ENCODE assay signal across 1 cellular context in the genomic region with DNA sequence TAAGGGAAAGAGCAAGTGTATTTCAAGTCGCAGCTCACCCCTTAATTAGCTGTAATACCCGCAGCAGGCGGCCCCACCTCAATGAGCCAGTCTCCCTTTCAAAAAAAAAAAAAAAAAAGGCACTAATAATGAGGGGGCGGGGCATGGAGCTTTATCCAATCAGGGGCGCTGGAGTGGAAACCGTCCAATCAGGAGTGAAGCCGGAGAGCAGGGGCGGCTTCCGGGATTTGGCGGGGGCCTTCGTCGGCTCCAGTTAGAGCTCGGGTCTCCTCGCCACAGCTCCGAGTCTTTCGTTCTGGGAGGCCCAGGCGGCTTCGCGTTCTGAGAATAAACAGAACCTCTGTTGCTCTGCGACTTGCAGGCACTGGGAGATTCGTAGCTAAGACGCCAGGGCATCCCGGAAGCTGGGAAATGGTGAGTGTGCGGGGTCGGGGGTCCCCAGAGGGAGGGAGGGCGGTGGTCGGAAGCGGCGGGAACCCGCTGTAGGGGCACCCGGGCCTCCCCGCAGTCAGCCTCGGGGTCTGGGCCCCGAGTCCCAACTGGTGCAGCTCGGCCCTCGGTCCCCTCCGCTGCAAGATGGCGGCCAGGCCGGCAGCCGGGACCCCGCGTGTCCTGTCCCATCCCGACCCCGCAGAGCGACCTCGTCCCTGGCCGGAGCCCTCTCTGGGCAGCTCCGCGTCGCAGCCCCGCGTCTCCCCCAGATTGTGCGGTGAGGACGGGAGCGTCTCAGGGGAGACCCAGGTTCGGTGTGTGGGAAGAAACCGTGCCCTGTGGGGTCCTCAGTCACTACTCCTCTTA.
A peak's percentile ranks its signal among the peaks of the same experiment; 100 is the strongest.
TF ChIP-seq lines count a peak whose summit lies in the region.

A gene (plus strand): TSS at position 252 of the 798 bp plus-strand sequence. CDS start 160 bp downstream, at position 412.

TF ChIP-seq in K562, 482 proteins besides CTCF, POLR2A, EP300 and RAD21 (continued from another document and continues in another):
- TF ChIP-seq MAZ (CRISPR knock-in tag; conservative IDR thresholded peaks at IDR 0.05 in 1 of 2, IDR thresholded peaks at IDR 0.05 in 1 of 2) (peak; percentile 61 to 75), GTF2E2 (tag; IDR thresholded peaks at IDR 0.05) (peak; percentile 73; the same call in 1 of the 2 replicates), KDM5B (IDR thresholded peaks at IDR 0.05; ENCODE audit: insufficient replicate concordance, low read depth, low read length) (peak; percentile 61), ZFP1 (CRISPR knock-in tag; IDR thresholded peaks at IDR 0.05) (0 out of 2 replicates have a peak, but pooled peaks have one; percentile 9), RFX5 (IDR thresholded peaks at IDR 0.05; ENCODE audit: low read depth, low read length) (no peak), FIP1L1 (IDR thresholded peaks at IDR 0.05; ENCODE audit: low read depth, low read length, poor library complexity, severe bottlenecking) (no peak), SMAD1 (IDR thresholded peaks at IDR 0.05; ENCODE audit: low read depth, low read length, partially characterized antibody) (peak; percentile 58), NFYB (IDR thresholded peaks at IDR 0.05; ENCODE audit: extremely low read depth, insufficient read length) (peak; percentile 95), MYC (IDR thresholded peaks at IDR 0.05; ENCODE audit: low read depth, low read length) (peak; percentile 34; the same call in 1 of the 2 replicates), MYC (CRISPR knock-in tag; IDR thresholded peaks at IDR 0.05; ENCODE audit: borderline replicate concordance, low read depth) (peak; percentile 48; the same call in 1 of the 2 replicates), DMBX1 (CRISPR knock-in tag; IDR thresholded peaks at IDR 0.05; ENCODE audit: borderline replicate concordance) (0 out of 2 replicates have a peak, but pooled peaks have one; percentile 21), NCOA1 (IDR thresholded peaks at IDR 0.05; ENCODE audit: low read depth) (peak; percentile 45; the same call in 1 of the 2 replicates), CHD2 (IDR thresholded peaks at IDR 0.05; ENCODE audit: low read depth, low read length) (peak; percentile 60; the same call in 1 of the 2 replicates), CREM (IDR thresholded peaks at IDR 0.05; ENCODE audit: low read depth) (0 out of 2 replicates have a peak, but pooled peaks have one; percentile 22), ATF7 (IDR thresholded peaks at IDR 0.05) (peak; percentile 31; the same call in 1 of the 2 replicates), FOSL1 (tag; conservative IDR thresholded peaks at IDR 0.05) (no peak), FOXM1 (IDR thresholded peaks at IDR 0.05; ENCODE audit: low read depth) (0 out of 2 replicates have a peak, but pooled peaks have one; percentile 19), FOXM1 (CRISPR knock-in tag; IDR thresholded peaks at IDR 0.05; ENCODE audit: low read depth) (no peak), NEUROD1 (IDR thresholded peaks at IDR 0.05; ENCODE audit: borderline replicate concordance, low read depth, low read length, partially characterized antibody) (peak; percentile 89), ERF (CRISPR knock-in tag; IDR thresholded peaks at IDR 0.05) (peak; percentile 51; the same call in 1 of the 2 replicates), MBD2 (IDR thresholded peaks at IDR 0.05; ENCODE audit: borderline replicate concordance, low read depth) (peak; percentile 63; the same call in 1 of the 2 replicates), BRD4 (IDR thresholded peaks at IDR 0.05) (peak; percentile 80; the same call in 1 of the 2 replicates), POLR2G (IDR thresholded peaks at IDR 0.05; ENCODE audit: low read depth, low read length) (peak; percentile 88), ZBTB17 (CRISPR knock-in tag; IDR thresholded peaks at IDR 0.05) (peak; percentile 64; the same call in 1 of the 2 replicates), ELF2 (CRISPR knock-in tag; IDR thresholded peaks at IDR 0.05) (peak; percentile 83), FOS (IDR thresholded peaks at IDR 0.05; ENCODE audit: extremely low read depth, insufficient read length) (peak; percentile 86), CC2D1A (IDR thresholded peaks at IDR 0.05) (0 out of 2 replicates have a peak, but pooled peaks have one; percentile 33), PHF20 (IDR thresholded peaks at IDR 0.05; ENCODE audit: partially characterized antibody) (peak; percentile 69), OTX1 (CRISPR knock-in tag; IDR thresholded peaks at IDR 0.05) (peak; percentile 88; the same call in 1 of the 2 replicates), RB1 (IDR thresholded peaks at IDR 0.05; ENCODE audit: low read depth) (peak; percentile 42; the same call in 1 of the 2 replicates), POLR2H (tag; IDR thresholded peaks at IDR 0.05; ENCODE audit: low read depth) (peak; percentile 76), SUPT5H (IDR thresholded peaks at IDR 0.05) (peak; percentile 93), ZNF316 (IDR thresholded peaks at IDR 0.05) (0 out of 2 replicates have a peak, but pooled peaks have one; percentile 6), TAF7 (tag; IDR thresholded peaks at IDR 0.05) (peak; percentile 71), SMAD4 (CRISPR knock-in tag; conservative IDR thresholded peaks at IDR 0.05) (peak; percentile 42), RHOXF2B (CRISPR knock-in tag; conservative IDR thresholded peaks at IDR 0.05) (no peak), HDGF (IDR thresholded peaks at IDR 0.05) (no peak), ZNF780A (CRISPR knock-in tag; IDR thresholded peaks at IDR 0.05) (no peak), POLR2B (IDR thresholded peaks at IDR 0.05; ENCODE audit: low read depth, partially characterized antibody) (peak; percentile 92), GABPA (tag; conservative IDR thresholded peaks at IDR 0.05; ENCODE audit: low read depth) (peak; percentile 81), NBN (IDR thresholded peaks at IDR 0.05; ENCODE audit: low read depth) (no peak), TOE1 (IDR thresholded peaks at IDR 0.05; ENCODE audit: borderline replicate concordance) (0 out of 2 replicates have a peak, but pooled peaks have one; percentile 24), TOE1 (CRISPR knock-in tag; IDR thresholded peaks at IDR 0.05; ENCODE audit: borderline replicate concordance, low read depth) (no peak)
- TF ChIP-seq, protein P1, sequence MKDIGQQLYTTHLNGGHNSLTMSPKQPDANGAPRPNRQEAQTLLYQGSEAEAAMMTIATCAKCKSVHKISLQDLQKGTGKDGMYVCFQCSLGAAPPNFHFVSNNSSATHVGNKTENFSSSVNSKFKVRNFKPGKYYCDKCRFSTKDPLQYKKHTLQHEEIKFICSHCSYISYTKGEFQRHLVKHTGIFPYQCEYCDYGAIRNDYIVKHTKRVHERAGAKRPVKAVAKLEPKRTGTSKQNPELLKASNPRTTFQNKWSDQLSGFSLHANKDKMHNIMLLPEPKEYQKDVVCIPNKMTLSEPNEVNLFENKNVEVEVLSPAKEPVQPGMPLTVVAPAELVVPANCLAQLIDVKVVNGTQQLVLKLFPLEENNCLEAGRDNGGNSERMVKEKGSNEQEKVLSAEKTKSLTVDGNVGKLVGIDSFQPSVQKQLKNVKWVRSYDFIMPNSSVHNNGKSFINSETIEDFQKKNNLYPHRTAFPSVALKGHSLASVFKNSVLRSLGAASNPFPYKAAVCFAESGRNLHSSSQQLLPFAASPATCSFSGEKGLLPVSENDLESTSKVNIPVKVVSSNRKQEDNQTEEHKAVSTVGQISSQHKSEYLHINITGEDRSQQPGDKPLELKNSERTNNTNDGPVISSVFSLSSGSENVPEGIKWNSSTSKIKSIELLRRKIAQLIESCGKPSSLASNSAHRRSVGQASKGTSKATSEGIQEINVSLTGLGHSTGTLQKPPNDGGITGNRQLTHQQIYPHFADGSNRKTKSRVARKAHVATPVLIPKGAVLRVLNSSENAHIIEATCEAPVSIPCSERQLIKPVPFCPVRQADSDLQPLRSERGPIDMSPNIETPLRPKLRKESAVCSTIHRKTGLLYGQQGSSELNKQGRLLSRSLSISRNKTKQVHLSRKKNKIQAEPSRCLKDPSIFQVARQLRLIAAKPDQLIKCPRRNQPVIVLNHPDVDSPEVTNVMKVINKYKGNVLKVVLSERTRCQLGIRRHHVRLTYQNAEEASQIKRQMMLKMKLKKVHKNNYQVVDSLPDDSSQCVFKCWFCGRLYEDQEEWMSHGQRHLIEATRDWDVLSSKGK (CRISPR knock-in tag; IDR thresholded peaks at IDR 0.05): no peak
- TF ChIP-seq, protein P2, sequence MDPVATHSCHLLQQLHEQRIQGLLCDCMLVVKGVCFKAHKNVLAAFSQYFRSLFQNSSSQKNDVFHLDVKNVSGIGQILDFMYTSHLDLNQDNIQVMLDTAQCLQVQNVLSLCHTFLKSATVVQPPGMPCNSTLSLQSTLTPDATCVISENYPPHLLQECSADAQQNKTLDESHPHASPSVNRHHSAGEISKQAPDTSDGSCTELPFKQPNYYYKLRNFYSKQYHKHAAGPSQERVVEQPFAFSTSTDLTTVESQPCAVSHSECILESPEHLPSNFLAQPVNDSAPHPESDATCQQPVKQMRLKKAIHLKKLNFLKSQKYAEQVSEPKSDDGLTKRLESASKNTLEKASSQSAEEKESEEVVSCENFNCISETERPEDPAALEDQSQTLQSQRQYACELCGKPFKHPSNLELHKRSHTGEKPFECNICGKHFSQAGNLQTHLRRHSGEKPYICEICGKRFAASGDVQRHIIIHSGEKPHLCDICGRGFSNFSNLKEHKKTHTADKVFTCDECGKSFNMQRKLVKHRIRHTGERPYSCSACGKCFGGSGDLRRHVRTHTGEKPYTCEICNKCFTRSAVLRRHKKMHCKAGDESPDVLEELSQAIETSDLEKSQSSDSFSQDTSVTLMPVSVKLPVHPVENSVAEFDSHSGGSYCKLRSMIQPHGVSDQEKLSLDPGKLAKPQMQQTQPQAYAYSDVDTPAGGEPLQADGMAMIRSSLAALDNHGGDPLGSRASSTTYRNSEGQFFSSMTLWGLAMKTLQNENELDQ (CRISPR knock-in tag; IDR thresholded peaks at IDR 0.05; ENCODE audit: borderline replicate concordance): no peak
- TF ChIP-seq, protein P3, sequence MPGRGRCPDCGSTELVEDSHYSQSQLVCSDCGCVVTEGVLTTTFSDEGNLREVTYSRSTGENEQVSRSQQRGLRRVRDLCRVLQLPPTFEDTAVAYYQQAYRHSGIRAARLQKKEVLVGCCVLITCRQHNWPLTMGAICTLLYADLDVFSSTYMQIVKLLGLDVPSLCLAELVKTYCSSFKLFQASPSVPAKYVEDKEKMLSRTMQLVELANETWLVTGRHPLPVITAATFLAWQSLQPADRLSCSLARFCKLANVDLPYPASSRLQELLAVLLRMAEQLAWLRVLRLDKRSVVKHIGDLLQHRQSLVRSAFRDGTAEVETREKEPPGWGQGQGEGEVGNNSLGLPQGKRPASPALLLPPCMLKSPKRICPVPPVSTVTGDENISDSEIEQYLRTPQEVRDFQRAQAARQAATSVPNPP (IDR thresholded peaks at IDR 0.05; ENCODE audit: borderline replicate concordance, insufficient read depth, insufficient read length): no peak
- TF ChIP-seq, protein P4, sequence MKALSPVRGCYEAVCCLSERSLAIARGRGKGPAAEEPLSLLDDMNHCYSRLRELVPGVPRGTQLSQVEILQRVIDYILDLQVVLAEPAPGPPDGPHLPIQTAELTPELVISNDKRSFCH (CRISPR knock-in tag; IDR thresholded peaks at IDR 0.05): no peak
- TF ChIP-seq, protein P4 (tag; IDR thresholded peaks at IDR 0.05): peak; percentile 14; the same call in 1 of the 2 replicates
- TF ChIP-seq, protein P5, sequence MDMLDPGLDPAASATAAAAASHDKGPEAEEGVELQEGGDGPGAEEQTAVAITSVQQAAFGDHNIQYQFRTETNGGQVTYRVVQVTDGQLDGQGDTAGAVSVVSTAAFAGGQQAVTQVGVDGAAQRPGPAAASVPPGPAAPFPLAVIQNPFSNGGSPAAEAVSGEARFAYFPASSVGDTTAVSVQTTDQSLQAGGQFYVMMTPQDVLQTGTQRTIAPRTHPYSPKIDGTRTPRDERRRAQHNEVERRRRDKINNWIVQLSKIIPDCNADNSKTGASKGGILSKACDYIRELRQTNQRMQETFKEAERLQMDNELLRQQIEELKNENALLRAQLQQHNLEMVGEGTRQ (CRISPR knock-in tag; IDR thresholded peaks at IDR 0.05): 0 out of 2 replicates have a peak, but pooled peaks have one; percentile 1
- TF ChIP-seq, protein P6, sequence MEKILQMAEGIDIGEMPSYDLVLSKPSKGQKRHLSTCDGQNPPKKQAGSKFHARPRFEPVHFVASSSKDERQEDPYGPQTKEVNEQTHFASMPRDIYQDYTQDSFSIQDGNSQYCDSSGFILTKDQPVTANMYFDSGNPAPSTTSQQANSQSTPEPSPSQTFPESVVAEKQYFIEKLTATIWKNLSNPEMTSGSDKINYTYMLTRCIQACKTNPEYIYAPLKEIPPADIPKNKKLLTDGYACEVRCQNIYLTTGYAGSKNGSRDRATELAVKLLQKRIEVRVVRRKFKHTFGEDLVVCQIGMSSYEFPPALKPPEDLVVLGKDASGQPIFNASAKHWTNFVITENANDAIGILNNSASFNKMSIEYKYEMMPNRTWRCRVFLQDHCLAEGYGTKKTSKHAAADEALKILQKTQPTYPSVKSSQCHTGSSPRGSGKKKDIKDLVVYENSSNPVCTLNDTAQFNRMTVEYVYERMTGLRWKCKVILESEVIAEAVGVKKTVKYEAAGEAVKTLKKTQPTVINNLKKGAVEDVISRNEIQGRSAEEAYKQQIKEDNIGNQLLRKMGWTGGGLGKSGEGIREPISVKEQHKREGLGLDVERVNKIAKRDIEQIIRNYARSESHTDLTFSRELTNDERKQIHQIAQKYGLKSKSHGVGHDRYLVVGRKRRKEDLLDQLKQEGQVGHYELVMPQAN (IDR thresholded peaks at IDR 0.05; ENCODE audit: borderline replicate concordance): peak; percentile 61; the same call in 1 of the 2 replicates
- TF ChIP-seq, protein P7, sequence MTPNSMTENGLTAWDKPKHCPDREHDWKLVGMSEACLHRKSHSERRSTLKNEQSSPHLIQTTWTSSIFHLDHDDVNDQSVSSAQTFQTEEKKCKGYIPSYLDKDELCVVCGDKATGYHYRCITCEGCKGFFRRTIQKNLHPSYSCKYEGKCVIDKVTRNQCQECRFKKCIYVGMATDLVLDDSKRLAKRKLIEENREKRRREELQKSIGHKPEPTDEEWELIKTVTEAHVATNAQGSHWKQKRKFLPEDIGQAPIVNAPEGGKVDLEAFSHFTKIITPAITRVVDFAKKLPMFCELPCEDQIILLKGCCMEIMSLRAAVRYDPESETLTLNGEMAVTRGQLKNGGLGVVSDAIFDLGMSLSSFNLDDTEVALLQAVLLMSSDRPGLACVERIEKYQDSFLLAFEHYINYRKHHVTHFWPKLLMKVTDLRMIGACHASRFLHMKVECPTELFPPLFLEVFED (CRISPR knock-in tag; conservative IDR thresholded peaks at IDR 0.05): 0 out of 2 replicates have a peak, but pooled peaks have one; percentile 55
- TF ChIP-seq, protein P8, sequence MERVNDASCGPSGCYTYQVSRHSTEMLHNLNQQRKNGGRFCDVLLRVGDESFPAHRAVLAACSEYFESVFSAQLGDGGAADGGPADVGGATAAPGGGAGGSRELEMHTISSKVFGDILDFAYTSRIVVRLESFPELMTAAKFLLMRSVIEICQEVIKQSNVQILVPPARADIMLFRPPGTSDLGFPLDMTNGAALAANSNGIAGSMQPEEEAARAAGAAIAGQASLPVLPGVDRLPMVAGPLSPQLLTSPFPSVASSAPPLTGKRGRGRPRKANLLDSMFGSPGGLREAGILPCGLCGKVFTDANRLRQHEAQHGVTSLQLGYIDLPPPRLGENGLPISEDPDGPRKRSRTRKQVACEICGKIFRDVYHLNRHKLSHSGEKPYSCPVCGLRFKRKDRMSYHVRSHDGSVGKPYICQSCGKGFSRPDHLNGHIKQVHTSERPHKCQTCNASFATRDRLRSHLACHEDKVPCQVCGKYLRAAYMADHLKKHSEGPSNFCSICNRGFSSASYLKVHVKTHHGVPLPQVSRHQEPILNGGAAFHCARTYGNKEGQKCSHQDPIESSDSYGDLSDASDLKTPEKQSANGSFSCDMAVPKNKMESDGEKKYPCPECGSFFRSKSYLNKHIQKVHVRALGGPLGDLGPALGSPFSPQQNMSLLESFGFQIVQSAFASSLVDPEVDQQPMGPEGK (CRISPR knock-in tag; IDR thresholded peaks at IDR 0.05; ENCODE audit: borderline replicate concordance): no peak
